ENCODE assay signal across 10 cellular contexts in genomic region chr1:109250454-109251276, GRCh38. TPM values are rescaled to one million over a fixed set of nuclear protein-coding genes. Genes with fewer than 3 reads are reported as not detected.
DNase-seq lines count a peak whose midpoint lies in the region; ATAC-seq, FAIRE-seq and TF ChIP-seq lines count a peak whose summit lies in the region.
"Had no signal": no experiment of that assay in that cellular context is flagged by ENCODE, and none has a peak within 500 bp of the region (broad histone marks: within the 10 kb centered on the region; RNA-seq: fewer than 3 reads in every experiment).

No MANE protein-coding gene starts in this region.

- DNase-seq in GM12891 (ENCODE audit: insufficient read length, low spot score) = peak; percentile 15
- DNase-seq in heart right ventricle = no peak
- DNase-seq in sciatic nerve (ENCODE audit: low spot score) = peak; percentile 61
- no peak for DNase-seq in NCI-H2081 (lab: John Stamatoyannopoulos, UW)
- no peak for DNase-seq in HTR-8/SVneo (ENCODE audit: insufficient read length, low spot score)
- DNase-seq: NCI-H524 had no signal

- peaks cover 10 to 39% (median 24%) of the 10 kb centered on the region in 9 donors for H3K4me1 ChIP-seq in heart right ventricle

- H3K9me3 ChIP-seq in SU-DHL-6 (ENCODE audit: insufficient read depth, low read length) (no peaks in the 10 kb centered on the region), heart right ventricle (no peaks in the 10 kb centered on the region)

- TF ChIP-seq CTCF in SU-DHL-6 (IDR thresholded peaks at IDR 0.05; ENCODE audit: insufficient read depth, low read length, poor library complexity, severe bottlenecking) = no peak
- TF ChIP-seq CTCF in heart right ventricle (IDR thresholded peaks at IDR 0.05) = no peak

- intact Hi-C loops in heart right ventricle (cut with DNase I) = no loop called here
- intact Hi-C loops in sciatic nerve (cut with DNase I) = no loop called here

- peak overlapping the region; percentile 57 for H3K4me2 ChIP-seq in SU-DHL-6 (ENCODE audit: low read depth, low read length, poor library complexity, severe bottlenecking)

- no peaks in the 10 kb centered on the region for H4K20me1 ChIP-seq in SU-DHL-6 (ENCODE audit: low read depth, low read length)

- no peak overlapping the region for H3K9ac ChIP-seq in SU-DHL-6 (ENCODE audit: low read length)

- no peaks in the 10 kb centered on the region for H3K9me2 ChIP-seq in SU-DHL-6 (replicated peaks; ENCODE audit: insufficient read depth, low read length)

- H3K27ac ChIP-seq in SU-DHL-6 (ENCODE audit: low read depth, low read length) (no peak overlapping the region), heart right ventricle (no peak overlapping the region)

- no peak for FAIRE-seq in GM12891 (lab: Jason Lieb, UNC)
- FAIRE-seq in HTR-8/SVneo (lab: Jason Lieb, UNC) = no peak

- no peaks in the 10 kb centered on the region for H3F3A ChIP-seq in SU-DHL-6 (ENCODE audit: insufficient read depth)

- H3K4me3 ChIP-seq in SU-DHL-6 (ENCODE audit: insufficient read depth, low read length, poor library complexity, severe bottlenecking) = no peak overlapping the region
- H3K4me3 ChIP-seq in heart right ventricle = peak overlapping the region in 7 of 10 donors; percentile 44 to 62 (median 55)

- no peak for ATAC-seq in heart right ventricle
- ATAC-seq in sciatic nerve = no peak
- no peak for ATAC-seq in GM19452 (IDR thresholded peaks at IDR 0.05; ENCODE audit: unreplicated experiment)
- ATAC-seq in GM18520 (IDR thresholded peaks at IDR 0.05; ENCODE audit: unreplicated experiment) = no peak

- no peak for TF ChIP-seq POLR2A in GM12891 (IDR thresholded peaks at IDR 0.05; ENCODE audit: low read depth, low read length)

- no peaks in the 10 kb centered on the region for H3K79me2 ChIP-seq in SU-DHL-6 (ENCODE audit: insufficient read depth, low read length)

- WGBS in heart right ventricle, 2 donors = 92 to 93% methylated on average over 33 of the region's 33 CpGs

- H2AFZ ChIP-seq in SU-DHL-6 (ENCODE audit: low read depth, low read length, severe bottlenecking) = no peak overlapping the region

- no peaks in the 10 kb centered on the region for H3K36me3 ChIP-seq in SU-DHL-6 (ENCODE audit: low read length)
- H3K36me3 ChIP-seq in heart right ventricle = no peaks in the 10 kb centered on the region

- no peaks in the 10 kb centered on the region for H3K27me3 ChIP-seq in SU-DHL-6 (ENCODE audit: low read length)
- H3K27me3 ChIP-seq in heart right ventricle = peaks cover 0 to 27% (median 8%) of the 10 kb centered on the region in 7 donors

TF ChIP-seq in GM12891, 5 proteins besides CTCF, POLR2A, EP300 and RAD21:
- TF ChIP-seq PAX5 (IDR thresholded peaks at IDR 0.05; ENCODE audit: insufficient read depth, low read length, severe bottlenecking) (no peak), POU2F2 (IDR thresholded peaks at IDR 0.05; ENCODE audit: low read depth, low read length) (no peak), TAF1 (IDR thresholded peaks at IDR 0.05; ENCODE audit: low read depth, low read length) (no peak), POLR2AphosphoS5 (IDR thresholded peaks at IDR 0.05; ENCODE audit: low read depth, low read length) (no peak), SPI1 (IDR thresholded peaks at IDR 0.05; ENCODE audit: low read depth, low read length) (no peak)

RNA-seq across cellular contexts. Expression of gene CELSR2, which starts 1.3 kb away (rescaled TPM):
- polyA plus RNA-seq in GM12891 (2012; ENCODE audit: low read depth, missing spikeins) = 0.17 TPM
- total RNA-seq in heart right ventricle (10 to 100 TPM in 1 of 10 donors, 1 to 10 TPM in 9; 4.9 to 10.6 (median 6.3) TPM), sciatic nerve (24.0 TPM)
- 1 to 10 TPM in 1 of 2 donors, under 1 TPM in 1; 0.93 to 1.8 TPM for polyA plus RNA-seq in heart right ventricle

RNA-seq across cellular contexts. Expression of gene PSRC1, which starts 32.3 kb away (rescaled TPM):
- 3.6 TPM for polyA plus RNA-seq in GM12891 (2012; ENCODE audit: low read depth, missing spikeins)
- 1 to 10 TPM in 2 of 10 donors, under 1 TPM in 8; 0.34 to 2.4 (median 0.59) TPM for total RNA-seq in heart right ventricle
- 1 to 10 TPM; 2.3 to 2.9 TPM for polyA plus RNA-seq in heart right ventricle
- total RNA-seq in sciatic nerve = 7.6 TPM

RNA-seq across cellular contexts. Expression of gene SARS1, which starts 36.9 kb away (rescaled TPM):
- polyA plus RNA-seq in GM12891 (2012; ENCODE audit: low read depth, missing spikeins) = 100 TPM
- total RNA-seq in heart right ventricle (100 to 1,000 TPM in 4 of 10 donors, 10 to 100 TPM in 6; 86.3 to 123 (median 99.2) TPM), sciatic nerve (123 TPM)
- 100 to 1,000 TPM in 1 of 2 donors, 10 to 100 TPM in 1; 38.3 to 153 TPM for polyA plus RNA-seq in heart right ventricle

RNA-seq across cellular contexts. Expression of gene MYBPHL, which starts 56.1 kb away (rescaled TPM):
- polyA plus RNA-seq in GM12891 (2012; ENCODE audit: low read depth, missing spikeins) = 0.08 TPM
- total RNA-seq in heart right ventricle (1 to 10 TPM in 2 of 10 donors, under 1 TPM in 8; 0.23 to 2.7 (median 0.53) TPM), sciatic nerve (0.45 TPM)
- under 1 TPM in 1 of 2 donors, not detected in 1; 0.30 TPM for polyA plus RNA-seq in heart right ventricle
- total RNA-seq: activated CD8-positive, alpha-beta memory T cell treated with anti-CD3 and anti-CD28 coated beads for 36 hours had no signal

Comparison
In these comparisons a context has a peak if more than half of its experiments do, and no peak if none do; other contexts are left out.
1. DNase-seq: peak in GM12891 (single experiment) and sciatic nerve (single experiment); none in heart right ventricle (0 of 2), NCI-H2081 (0 of 2) and HTR-8/SVneo (single experiment).